Comparison of ENCODE assay signal across 1 cellular context in genomic region chr4:8940792-8941491, GRCh38.
TF ChIP-seq lines count a peak whose summit lies in the region.

No MANE protein-coding gene starts in this region.

TF ChIP-seq in WTC11, 78 proteins besides CTCF, POLR2A, EP300 and RAD21 (continued from another document):
- no peak for TF ChIP-seq ARID4B (CRISPR knock-in tag; IDR thresholded peaks at IDR 0.05; ENCODE audit: borderline replicate concordance)
- no peak for TF ChIP-seq JAZF1 (CRISPR knock-in tag; IDR thresholded peaks at IDR 0.05)
